1 cellular context compared by ENCODE assay signal in the genomic region with DNA sequence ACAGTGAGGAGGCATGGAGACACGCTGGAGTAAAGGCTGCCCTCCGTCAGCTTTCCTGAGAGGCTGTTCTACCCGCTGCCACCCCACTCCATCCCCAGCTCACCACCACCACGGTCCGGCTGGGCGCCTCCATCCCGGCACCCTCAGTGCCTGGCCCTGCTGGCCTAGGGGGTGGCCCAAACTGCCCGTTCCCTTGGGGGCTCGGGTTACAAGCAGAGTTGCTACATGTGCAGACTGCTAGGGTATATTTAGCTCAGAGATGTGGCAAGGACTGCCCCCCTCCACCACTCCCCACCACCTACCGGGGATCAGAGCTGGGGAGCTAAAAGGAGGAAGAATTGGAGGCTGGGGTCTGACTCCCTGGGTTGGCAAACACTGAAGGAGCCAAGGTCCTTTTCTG.
TF ChIP-seq lines count a peak whose summit lies in the region.

No MANE protein-coding gene starts in this region.

TF ChIP-seq in WTC11, 78 proteins besides CTCF, POLR2A, EP300 and RAD21 (continued from another document):
- TF ChIP-seq, protein P1, sequence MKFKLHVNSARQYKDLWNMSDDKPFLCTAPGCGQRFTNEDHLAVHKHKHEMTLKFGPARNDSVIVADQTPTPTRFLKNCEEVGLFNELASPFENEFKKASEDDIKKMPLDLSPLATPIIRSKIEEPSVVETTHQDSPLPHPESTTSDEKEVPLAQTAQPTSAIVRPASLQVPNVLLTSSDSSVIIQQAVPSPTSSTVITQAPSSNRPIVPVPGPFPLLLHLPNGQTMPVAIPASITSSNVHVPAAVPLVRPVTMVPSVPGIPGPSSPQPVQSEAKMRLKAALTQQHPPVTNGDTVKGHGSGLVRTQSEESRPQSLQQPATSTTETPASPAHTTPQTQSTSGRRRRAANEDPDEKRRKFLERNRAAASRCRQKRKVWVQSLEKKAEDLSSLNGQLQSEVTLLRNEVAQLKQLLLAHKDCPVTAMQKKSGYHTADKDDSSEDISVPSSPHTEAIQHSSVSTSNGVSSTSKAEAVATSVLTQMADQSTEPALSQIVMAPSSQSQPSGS (CRISPR knock-in tag; IDR thresholded peaks at IDR 0.05; ENCODE audit: borderline replicate concordance, low read depth) = no peak
